In the genomic region with DNA sequence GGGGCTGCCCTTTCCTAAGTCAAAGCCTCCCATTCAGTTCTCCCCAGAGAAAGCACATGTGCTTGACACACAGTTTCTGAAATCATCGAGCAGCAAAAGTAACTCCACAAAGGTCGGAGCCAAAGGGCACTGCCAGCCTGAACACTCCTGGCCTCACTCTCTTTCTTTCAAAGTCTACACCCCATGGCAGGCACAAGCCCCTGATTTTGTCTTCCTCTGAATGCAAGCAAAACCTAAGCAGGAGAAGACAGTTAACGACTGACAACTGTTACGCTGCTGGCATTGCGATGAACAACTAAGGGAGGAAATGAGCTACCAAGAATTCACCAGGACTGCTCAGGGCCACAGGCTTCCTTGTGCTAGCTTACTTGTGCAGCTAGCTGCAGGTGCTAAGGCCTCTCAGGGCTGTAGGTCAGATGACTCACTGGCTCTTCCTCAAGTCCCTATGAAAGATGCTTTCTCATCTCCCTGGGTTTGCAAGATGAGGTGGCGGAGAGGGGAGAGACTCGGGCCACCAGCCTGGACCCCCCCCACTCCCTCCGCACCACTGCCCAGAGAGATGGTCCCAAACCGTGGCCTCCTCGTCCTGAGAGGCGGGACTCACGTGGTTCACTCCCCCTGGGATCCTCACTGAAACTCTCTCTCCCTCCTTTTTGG, we compare ENCODE assay signal across 17 cellular contexts.
DNase-seq lines count a peak whose midpoint lies in the region; ATAC-seq and TF ChIP-seq lines count a peak whose summit lies in the region.
"Had no signal": no experiment of that assay in that cellular context is flagged by ENCODE, and none has a peak within 500 bp of the region (broad histone marks: within the 10 kb centered on the region; RNA-seq: fewer than 3 reads in every experiment).

No MANE protein-coding gene starts in this region.

- CTCF ChIA-PET in activated CD8-positive, alpha-beta T cell treated with anti-CD3 and anti-CD28 coated beads for 36 hours (lab: Charles Lee) = no interaction called here

- no peak overlapping the region for H3K4me3 Mint-ChIP-seq in activated CD8-positive, alpha-beta T cell treated with anti-CD3 and anti-CD28 coated beads for 36 hours
- H3K4me3 Mint-ChIP-seq: B cell; stimulated activated naive CD8-positive, alpha-beta T cell treated with anti-CD3 and anti-CD28 coated beads, Interleukin-15, amount 100 ng/mL, for 72 hours had no signal

- no peaks in the 10 kb centered on the region for H3K36me3 Mint-ChIP-seq in activated CD8-positive, alpha-beta T cell treated with anti-CD3 and anti-CD28 coated beads for 36 hours (ENCODE audit: low read depth)

- H3K27me3 ChIP-seq in lower lobe of right lung (ENCODE audit: low read depth) = peaks cover 9% of the 10 kb centered on the region

- ATAC-seq in left cardiac atrium (no peak), left ventricle myocardium superior (no peak), lower lobe of right lung (no peak), GM21825 (IDR thresholded peaks at IDR 0.05; ENCODE audit: unreplicated experiment) (no peak)
- ATAC-seq in activated CD8-positive, alpha-beta T cell treated with anti-CD3 and anti-CD28 coated beads for 36 hours = peak; percentile 86
- ATAC-seq: activated CD4-positive, CD25-positive, alpha-beta regulatory T cell treated with anti-CD3 and anti-CD28 coated beads, Interleukin-2, amount 50 U/mL, for 24 hours; psoas muscle; stimulated activated naive CD8-positive, alpha-beta T cell treated with anti-CD3 and anti-CD28 coated beads, Interleukin-15, amount 100 ng/mL, for 72 hours had no signal

- POLR2A ChIA-PET in activated CD8-positive, alpha-beta T cell treated with anti-CD3 and anti-CD28 coated beads for 36 hours (lab: Charles Lee) = no interaction called here

- no peaks in the 10 kb centered on the region for H3K9me3 Mint-ChIP-seq in activated CD8-positive, alpha-beta T cell treated with anti-CD3 and anti-CD28 coated beads for 36 hours

- H3K27ac Mint-ChIP-seq in activated CD8-positive, alpha-beta T cell treated with anti-CD3 and anti-CD28 coated beads for 36 hours = peak overlapping the region; percentile 4
- H3K27ac Mint-ChIP-seq: B cell; stimulated activated naive CD8-positive, alpha-beta T cell treated with anti-CD3 and anti-CD28 coated beads, Interleukin-15, amount 100 ng/mL, for 72 hours had no signal

- peak; percentile 8 for DNase-seq in left cardiac atrium
- DNase-seq in left ventricle myocardium superior = no peak
- DNase-seq in activated CD8-positive, alpha-beta T cell treated with anti-CD3 and anti-CD28 coated beads for 36 hours = peak; percentile 44
- peak; percentile 24 for DNase-seq in lower lobe of right lung
- DNase-seq in stimulated activated CD4-positive, alpha-beta T cell treated with anti-CD3 and anti-CD28 coated beads, Interleukin-4, amount 100 ng/mL, for 4 hours = no peak
- no peak for DNase-seq in caudate nucleus (lab: John Stamatoyannopoulos, UW)
- DNase-seq in anterior cingulate cortex (lab: John Stamatoyannopoulos, UW) = no peak
- DNase-seq: activated naive CD4-positive, alpha-beta T cell treated with Interleukin-2 at 50 U/mL for 16 hours; NCI-H1048; NCI-H446; stimulated activated CD4-positive, alpha-beta T cell treated with anti-CD3 and anti-CD28 coated beads, Interleukin-2, amount 100 ng/mL, for 24 hours had no signal

- peaks cover 12% of the 10 kb centered on the region for H3K4me1 Mint-ChIP-seq in activated CD8-positive, alpha-beta T cell treated with anti-CD3 and anti-CD28 coated beads for 36 hours (ENCODE audit: low read depth)

- H3K4me3 ChIP-seq in lower lobe of right lung = no peak overlapping the region
- H3K4me3 ChIP-seq: psoas muscle, SK-N-MC had no signal

- H3K9me3 ChIP-seq in lower lobe of right lung = no peaks in the 10 kb centered on the region
- H3K9me3 ChIP-seq: psoas muscle had no signal

- intact Hi-C loops in left cardiac atrium (cut with DNase I) = no loop called here
- intact Hi-C loops in left ventricle myocardium superior (cut with micrococcal nuclease) = no loop called here
- intact Hi-C loops in activated CD8-positive, alpha-beta T cell treated with anti-CD3 and anti-CD28 coated beads for 36 hours (cut with micrococcal nuclease) = no loop called here
- intact Hi-C loops in lower lobe of right lung (cut with DNase I) = no loop called here

- H3K27me3 Mint-ChIP-seq in activated CD8-positive, alpha-beta T cell treated with anti-CD3 and anti-CD28 coated beads for 36 hours = no peaks in the 10 kb centered on the region
- H3K27me3 Mint-ChIP-seq: stimulated activated naive CD8-positive, alpha-beta T cell treated with anti-CD3 and anti-CD28 coated beads, Interleukin-15, amount 100 ng/mL, for 72 hours had no signal

- no peak overlapping the region for H3K27ac ChIP-seq in lower lobe of right lung
- no peak overlapping the region for H3K27ac ChIP-seq in caudate nucleus (ENCODE audit: low read depth, low read length)
- H3K27ac ChIP-seq: psoas muscle, SK-N-MC had no signal

- no peaks in the 10 kb centered on the region for H3K4me1 ChIP-seq in lower lobe of right lung

- no peaks in the 10 kb centered on the region for H3K36me3 ChIP-seq in lower lobe of right lung

- TF ChIP-seq CTCF in activated CD8-positive, alpha-beta T cell treated with anti-CD3 and anti-CD28 coated beads for 36 hours (IDR thresholded peaks at IDR 0.05) = no peak
- TF ChIP-seq CTCF in lower lobe of right lung (IDR thresholded peaks at IDR 0.05) = no peak

Comparison
In these comparisons a context has a peak if more than half of its experiments do, and no peak if none do; other contexts are left out.
1. DNase-seq: peak in left cardiac atrium (single experiment), activated CD8-positive, alpha-beta T cell treated with anti-CD3 and anti-CD28 coated beads for 36 hours (single experiment) and lower lobe of right lung (single experiment); none in left ventricle myocardium superior (single experiment), stimulated activated CD4-positive, alpha-beta T cell treated with anti-CD3 and anti-CD28 coated beads, Interleukin-4, amount 100 ng/mL, for 4 hours (0 of 2), caudate nucleus (0 of 61) and anterior cingulate cortex (0 of 58).